ENCODE assay signal across 1 cellular context in genomic region chr19:35736913-35737886, GRCh38.
TF ChIP-seq lines count a peak whose summit lies in the region.

No MANE protein-coding gene starts in this region.

TF ChIP-seq in GM23338, 12 proteins besides CTCF, POLR2A, EP300 and RAD21 (continued from another document):
- TF ChIP-seq ETS1 (IDR thresholded peaks at IDR 0.05) (no peak), REST (IDR thresholded peaks at IDR 0.05; ENCODE audit: unreplicated experiment) (no peak)
